In genomic region chr3:194161181-194162045, GRCh38 we compare ENCODE assay signal across 16 cellular contexts. TPM values are rescaled to one million over a fixed set of nuclear protein-coding genes. Genes with fewer than 3 reads are reported as not detected.
DNase-seq lines count a peak whose midpoint lies in the region; ATAC-seq and TF ChIP-seq lines count a peak whose summit lies in the region.
"Had no signal": no experiment of that assay in that cellular context is flagged by ENCODE, and none has a peak within 500 bp of the region (broad histone marks: within the 10 kb centered on the region; RNA-seq: fewer than 3 reads in every experiment).

No MANE protein-coding gene starts in this region.

- H4K12ac ChIP-seq in trophoblast cell (ENCODE audit: low read depth, low read length), result no peak overlapping the region

- intact Hi-C loops in Calu3 (cut with micrococcal nuclease; ENCODE audit: unreplicated experiment) (no loop called here), dorsolateral prefrontal cortex (cut with DNase I) (no loop called here)

- peak overlapping the region; percentile 26 for H3K14ac ChIP-seq in trophoblast cell (ENCODE audit: low read length)

- TF ChIP-seq CTCF in Calu3 (IDR thresholded peaks at IDR 0.05; ENCODE audit: unreplicated experiment) (no peak), dorsolateral prefrontal cortex (IDR thresholded peaks at IDR 0.05 in 54 of 56, conservative IDR thresholded peaks at IDR 0.05 in 2 of 56; ENCODE audit: low read depth in 1 of 56, partially characterized antibody in 56 of 56) (no peak)

- no peaks in the 10 kb centered on the region for H3K36me3 Mint-ChIP-seq in Calu3 (ENCODE audit: insufficient read depth, unreplicated experiment)
- H3K36me3 Mint-ChIP-seq: activated naive CD8-positive, alpha-beta T cell treated with anti-CD3 and anti-CD28 coated beads, Interleukin-2, amount 10 ng/mL, durations not matched to agents 7 days and 5 days had no signal

- no peaks in the 10 kb centered on the region for H3K27me3 ChIP-seq in trophoblast cell (ENCODE audit: insufficient read depth, low read length)
- H3K27me3 ChIP-seq in dorsolateral prefrontal cortex, result peaks cover 0 to 40% (median 6%) of the 10 kb centered on the region in 45 donors

- no peak overlapping the region for H3K4ac ChIP-seq in trophoblast cell (ENCODE audit: low read depth, low read length)

- H3K18ac ChIP-seq in trophoblast cell (ENCODE audit: low read length), result peak overlapping the region; percentile 21

- H3K9me3 Mint-ChIP-seq in Calu3 (ENCODE audit: low read depth, unreplicated experiment), result no peaks in the 10 kb centered on the region
- H3K9me3 Mint-ChIP-seq: activated CD4-positive, alpha-beta T cell treated with anti-CD3 and anti-CD28 coated beads, Interleukin-2, amount 10 ng/mL, durations not matched to agents 7 days and 5 days; activated naive CD8-positive, alpha-beta T cell treated with anti-CD3 and anti-CD28 coated beads, Interleukin-2, amount 10 ng/mL, durations not matched to agents 7 days and 5 days had no signal

- H2AK5ac ChIP-seq in trophoblast cell (ENCODE audit: low read length), result no peak overlapping the region

- WGBS in trophoblast cell (ENCODE audit: extremely low coverage, insufficient coverage, insufficient read length), result no CpG with 5 or more reads among the region's 15 CpGs

- H2BK12ac ChIP-seq in trophoblast cell (ENCODE audit: low read length), result peak overlapping the region; percentile 14

- H3K27ac ChIP-seq in SK-N-MC (peak overlapping the region; percentile 37; the same call in 1 of the 2 replicates), trophoblast cell (ENCODE audit: low read depth, low read length) (no peak overlapping the region), dorsolateral prefrontal cortex (no peak overlapping the region)
- H3K27ac ChIP-seq: left ventricle myocardium inferior had no signal

- H3K9me3 ChIP-seq in SK-N-MC (ENCODE audit: low read depth, low read length), result no peaks in the 10 kb centered on the region
- no peaks in the 10 kb centered on the region for H3K9me3 ChIP-seq in trophoblast cell (ENCODE audit: insufficient read depth, low read depth, low read length)
- H3K9me3 ChIP-seq: left ventricle myocardium inferior had no signal

- no peak overlapping the region for H4K91ac ChIP-seq in trophoblast cell (ENCODE audit: low read depth, low read length)

- H3K4me1 Mint-ChIP-seq in Calu3 (ENCODE audit: low read depth, unreplicated experiment), result peaks cover 45% of the 10 kb centered on the region
- H3K4me1 Mint-ChIP-seq: activated CD4-positive, alpha-beta T cell treated with anti-CD3 and anti-CD28 coated beads, Interleukin-2, amount 10 ng/mL, durations not matched to agents 7 days and 5 days; activated naive CD8-positive, alpha-beta T cell treated with anti-CD3 and anti-CD28 coated beads, Interleukin-2, amount 10 ng/mL, durations not matched to agents 7 days and 5 days had no signal

- H2BK120ac ChIP-seq in trophoblast cell (ENCODE audit: insufficient read depth, low read length, poor library complexity), result no peak overlapping the region

- H3K36me3 ChIP-seq in SK-N-MC (ENCODE audit: insufficient read depth, low read length) (no peaks in the 10 kb centered on the region), trophoblast cell (ENCODE audit: control insufficient read depth in 1 of 2, insufficient read depth in 2 of 2, low read length in 2 of 2) (no peaks in the 10 kb centered on the region)
- H3K36me3 ChIP-seq: left ventricle myocardium inferior had no signal

- no peak overlapping the region for H2BK5ac ChIP-seq in trophoblast cell (ENCODE audit: low read depth, low read length, poor library complexity)

- H3K79me1 ChIP-seq in trophoblast cell (ENCODE audit: low read length), result peaks cover 3% of the 10 kb centered on the region

- no peak overlapping the region for H3K23ac ChIP-seq in trophoblast cell (ENCODE audit: low read length)

- no peaks in the 10 kb centered on the region for H3K27me3 Mint-ChIP-seq in Calu3 (ENCODE audit: unreplicated experiment)

- H3K27ac Mint-ChIP-seq in Calu3 (ENCODE audit: unreplicated experiment), result peak overlapping the region; percentile 10
- H3K27ac Mint-ChIP-seq: activated CD4-positive, alpha-beta T cell treated with anti-CD3 and anti-CD28 coated beads, Interleukin-2, amount 10 ng/mL, durations not matched to agents 7 days and 5 days; activated naive CD8-positive, alpha-beta T cell treated with anti-CD3 and anti-CD28 coated beads, Interleukin-2, amount 10 ng/mL, durations not matched to agents 7 days and 5 days had no signal

- H3K9ac ChIP-seq in SK-N-MC (ENCODE audit: insufficient read length) (peak overlapping the region; percentile 17), trophoblast cell (ENCODE audit: low read length) (no peak overlapping the region)

- H3K4me1 ChIP-seq in trophoblast cell (ENCODE audit: control insufficient read depth in 1 of 2, insufficient read depth in 2 of 2, low read length in 2 of 2), result no peaks in the 10 kb centered on the region

- H4K8ac ChIP-seq in trophoblast cell (ENCODE audit: low read depth, low read length), result no peak overlapping the region

- no peak overlapping the region; the same call in 1 of the 2 replicates for H3K4me3 ChIP-seq in SK-N-MC
- no peak overlapping the region for H3K4me3 ChIP-seq in trophoblast cell (ENCODE audit: low read depth, low read length)
- H3K4me3 ChIP-seq in dorsolateral prefrontal cortex, result no peak overlapping the region
- H3K4me3 ChIP-seq: left ventricle myocardium inferior had no signal

- H3K4me3 Mint-ChIP-seq in Calu3 (ENCODE audit: low read depth, unreplicated experiment), result no peak overlapping the region
- H3K4me3 Mint-ChIP-seq: activated CD4-positive, alpha-beta T cell treated with anti-CD3 and anti-CD28 coated beads, Interleukin-2, amount 10 ng/mL, durations not matched to agents 7 days and 5 days; activated naive CD8-positive, alpha-beta T cell treated with anti-CD3 and anti-CD28 coated beads, Interleukin-2, amount 10 ng/mL, durations not matched to agents 7 days and 5 days had no signal

- CTCF ChIA-PET in Calu3 (lab: Charles Lee), result interaction anchor here (0.6 to 0.8 kb wide), 3 partner anchors 290 to 384 kb away, joined by 3 read pairs; no protein-coding TSS in a partner anchor

- no peak overlapping the region for H2AFZ ChIP-seq in trophoblast cell (ENCODE audit: insufficient read depth, low read length, poor library complexity)

- no peaks in the 10 kb centered on the region for H3K79me2 ChIP-seq in trophoblast cell (ENCODE audit: control insufficient read depth, insufficient read depth, low read length, poor library complexity)

- DNase-seq in Calu3 (no peak), SK-N-MC (ENCODE audit: low read depth, low spot score) (no peak), islet precursor cell (peak; percentile 67), trophoblast cell (no peak), HK-2 (ENCODE audit: unreplicated experiment) (no peak), dorsolateral prefrontal cortex (no peak)
- DNase-seq: activated CD4-positive, alpha-beta T cell treated with anti-CD3 and anti-CD28 coated beads, Interleukin-2, amount 10 ng/mL, durations not matched to agents 7 days and 5 days; activated naive CD8-positive, alpha-beta T cell treated with anti-CD3 and anti-CD28 coated beads, Interleukin-2, amount 10 ng/mL, durations not matched to agents 7 days and 5 days; activated T-cell treated with anti-CD3 and anti-CD28 coated beads, Interleukin-2, amount 50 U/mL, for 1 hour; HCEC 1CT; left ventricle myocardium inferior; NCI-H1694 treated with DMSO at 0.1 percent for 48 hours; NCI-H748 treated with DMSO at 0.1 percent for 48 hours; T-helper 9 cell had no signal

- no peak overlapping the region for H3K4me2 ChIP-seq in trophoblast cell (ENCODE audit: low read length)

- no TSS peak for BruUV-seq in Calu3 (replicated peaks; lab: Mats Ljungman, UMichigan)

- ATAC-seq in GM21447 (IDR thresholded peaks at IDR 0.05; ENCODE audit: unreplicated experiment), result no peak
- no peak for ATAC-seq in GM18511 (IDR thresholded peaks at IDR 0.05; ENCODE audit: unreplicated experiment)

RNA-seq across cellular contexts. Expression of gene HES1, which starts 25.5 kb away (rescaled TPM):
- total RNA-seq in Calu3 (2022) (141 and 160 TPM in 2 replicates), dorsolateral prefrontal cortex (10 to 100 TPM in 95 of 120 experiments, 1 to 10 TPM in 25; 5.0 to 46.3 (median 12.7) TPM)
- 62.4 and 67.6 TPM in 2 replicates for polyA plus RNA-seq in trophoblast cell (2013)
- total RNA-seq: activated naive CD8-positive, alpha-beta T cell treated with anti-CD3 and anti-CD28 coated beads, Interleukin-2, amount 10 ng/mL, durations not matched to agents 7 days and 5 days had no signal
